ENCODE assay signal across 30 cellular contexts in genomic region chr19:43545276-43545675, GRCh38. TPM values are rescaled to one million over a fixed set of nuclear protein-coding genes. Genes with fewer than 3 reads are reported as not detected.
DNase-seq lines count a peak whose midpoint lies in the region; ATAC-seq and TF ChIP-seq lines count a peak whose summit lies in the region.
"Had no signal": no experiment of that assay in that cellular context is flagged by ENCODE, and none has a peak within 500 bp of the region (broad histone marks: within the 10 kb centered on the region; RNA-seq: fewer than 3 reads in every experiment).

No MANE protein-coding gene starts in this region.

- H3K27ac Mint-ChIP-seq in activated T-cell treated with anti-CD3 and anti-CD28 coated beads, Interleukin-2, amount 50 U/mL, for 24 hours = peak overlapping the region; percentile 48
- H3K27ac Mint-ChIP-seq in CD4-positive, CD25-positive, alpha-beta regulatory T cell = peak overlapping the region in 2 of 3 donors; percentile 80 to 82
- H3K27ac Mint-ChIP-seq in activated B cell treated with CpG ODN at 0.5 μM for 24 hours = peak overlapping the region; percentile 18
- peak overlapping the region in 8 of 10 donors; percentile 30 to 81 (median 62) for H3K27ac Mint-ChIP-seq in naive thymus-derived CD8-positive, alpha-beta T cell
- H3K27ac Mint-ChIP-seq: nephron had no signal

- CTCF ChIA-PET in activated B cell treated with CpG ODN at 0.5 μM for 24 hours (lab: Charles Lee) = no interaction called here

- H3K36me3 ChIP-seq in CD4-positive, CD25-positive, alpha-beta regulatory T cell (ENCODE audit: control insufficient read depth, insufficient read depth, low read length) = peaks cover 55% of the 10 kb centered on the region
- H3K36me3 ChIP-seq: uterus had no signal

- no peak overlapping the region for H3K27ac ChIP-seq in CD4-positive, CD25-positive, alpha-beta regulatory T cell (ENCODE audit: insufficient read depth, low read length, poor library complexity, severe bottlenecking)
- H3K27ac ChIP-seq: brain microvascular endothelial cell, epithelial cell of prostate, SJCRH30, stomach, thyroid gland, uterus, VCaP had no signal

- intact Hi-C loops in activated B cell treated with CpG ODN at 0.5 μM for 24 hours (cut with micrococcal nuclease) = no loop called here
- intact Hi-C loops in sciatic nerve (cut with DNase I) = no loop called here

- no peak overlapping the region for H3K4me3 ChIP-seq in CD4-positive, CD25-positive, alpha-beta regulatory T cell (ENCODE audit: low read depth, low read length)
- H3K4me3 ChIP-seq: SJCRH30, stomach, thyroid gland, uterus had no signal

- no peaks in the 10 kb centered on the region for H3K27me3 Mint-ChIP-seq in activated T-cell treated with anti-CD3 and anti-CD28 coated beads, Interleukin-2, amount 50 U/mL, for 24 hours
- no peaks in the 10 kb centered on the region for H3K27me3 Mint-ChIP-seq in activated T-cell treated with anti-CD3 and anti-CD28 coated beads, Interleukin-2, amount 50 U/mL, for 4 hours (ENCODE audit: low read depth)
- no peaks in the 10 kb centered on the region for H3K27me3 Mint-ChIP-seq in CD4-positive, CD25-positive, alpha-beta regulatory T cell
- H3K27me3 Mint-ChIP-seq in activated B cell treated with CpG ODN at 0.5 μM for 24 hours = no peaks in the 10 kb centered on the region
- H3K27me3 Mint-ChIP-seq in naive thymus-derived CD8-positive, alpha-beta T cell = no peaks in the 10 kb centered on the region
- H3K27me3 Mint-ChIP-seq: activated CD4-positive, alpha-beta T cell treated with anti-CD3 and anti-CD28 coated beads, Interleukin-2, amount 10 ng/mL, durations not matched to agents 7 days and 5 days had no signal

- no peaks in the 10 kb centered on the region for H3K9me3 Mint-ChIP-seq in activated T-cell treated with anti-CD3 and anti-CD28 coated beads, Interleukin-2, amount 50 U/mL, for 24 hours
- no peaks in the 10 kb centered on the region for H3K9me3 Mint-ChIP-seq in activated T-cell treated with anti-CD3 and anti-CD28 coated beads, Interleukin-2, amount 50 U/mL, for 4 hours
- H3K9me3 Mint-ChIP-seq in CD4-positive, CD25-positive, alpha-beta regulatory T cell = no peaks in the 10 kb centered on the region
- H3K9me3 Mint-ChIP-seq in activated B cell treated with CpG ODN at 0.5 μM for 24 hours = no peaks in the 10 kb centered on the region
- no peaks in the 10 kb centered on the region for H3K9me3 Mint-ChIP-seq in naive thymus-derived CD8-positive, alpha-beta T cell
- H3K9me3 Mint-ChIP-seq: activated CD4-positive, alpha-beta T cell treated with anti-CD3 and anti-CD28 coated beads, Interleukin-2, amount 10 ng/mL, durations not matched to agents 7 days and 5 days; immature natural killer cell; nephron had no signal

- POLR2A ChIA-PET in activated B cell treated with CpG ODN at 0.5 μM for 24 hours (lab: Charles Lee) = no interaction called here
- POLR2A ChIA-PET in naive thymus-derived CD8-positive, alpha-beta T cell (lab: Charles Lee) = interaction anchor here (0.5 to 0.6 kb wide), 2 partner anchors 16 to 74 kb away, joined by 3 to 7 read pairs; no protein-coding TSS in a partner anchor

- no peak for DNase-seq in activated T-cell treated with anti-CD3 and anti-CD28 coated beads, Interleukin-2, amount 50 U/mL, for 24 hours
- no peak for DNase-seq in activated T-cell treated with anti-CD3 and anti-CD28 coated beads, Interleukin-2, amount 50 U/mL, for 4 hours
- DNase-seq in CD4-positive, CD25-positive, alpha-beta regulatory T cell = no peak
- no peak for DNase-seq in activated B cell treated with CpG ODN at 0.5 μM for 24 hours
- no peak for DNase-seq in naive thymus-derived CD8-positive, alpha-beta T cell
- no peak for DNase-seq in sciatic nerve (ENCODE audit: low spot score)
- no peak for DNase-seq in stimulated activated CD4-positive, alpha-beta T cell treated with anti-CD3 and anti-CD28 coated beads, Interleukin-15, amount 100 ng/mL, for 24 hours
- DNase-seq: activated CD4-positive, alpha-beta T cell treated with anti-CD3 and anti-CD28 coated beads, Interleukin-2, amount 10 ng/mL, durations not matched to agents 7 days and 5 days; AML-193; brain microvascular endothelial cell; DMS 273 treated with DMSO at 0.1 percent for 48 hours; immature natural killer cell; Kasumi-1; left colon; mammary epithelial cell; MV-4-11; NCI-H1436 treated with DMSO at 0.1 percent for 48 hours; NCI-H446; SJCRH30; stomach; T1000; thyroid gland; uterus had no signal

- no peaks in the 10 kb centered on the region for H3K9me3 ChIP-seq in CD4-positive, CD25-positive, alpha-beta regulatory T cell (ENCODE audit: control insufficient read depth in 2 of 2, low read length in 2 of 2)
- H3K9me3 ChIP-seq: SJCRH30, stomach, thyroid gland, uterus had no signal

- TF ChIP-seq CTCF in activated B cell treated with CpG ODN at 0.5 μM for 24 hours (IDR thresholded peaks at IDR 0.05) = no peak

- no peaks in the 10 kb centered on the region for H3K4me1 ChIP-seq in CD4-positive, CD25-positive, alpha-beta regulatory T cell (ENCODE audit: control insufficient read depth, insufficient read depth, low read length, poor library complexity, severe bottlenecking)
- H3K4me1 ChIP-seq: SJCRH30, stomach, thyroid gland, uterus had no signal

- no peak overlapping the region for H3K4me3 Mint-ChIP-seq in activated T-cell treated with anti-CD3 and anti-CD28 coated beads, Interleukin-2, amount 50 U/mL, for 24 hours
- no peak overlapping the region for H3K4me3 Mint-ChIP-seq in activated T-cell treated with anti-CD3 and anti-CD28 coated beads, Interleukin-2, amount 50 U/mL, for 4 hours
- H3K4me3 Mint-ChIP-seq in CD4-positive, CD25-positive, alpha-beta regulatory T cell = no peak overlapping the region
- no peak overlapping the region for H3K4me3 Mint-ChIP-seq in activated B cell treated with CpG ODN at 0.5 μM for 24 hours
- H3K4me3 Mint-ChIP-seq in naive thymus-derived CD8-positive, alpha-beta T cell = no peak overlapping the region
- H3K4me3 Mint-ChIP-seq: activated CD4-positive, alpha-beta T cell treated with anti-CD3 and anti-CD28 coated beads, Interleukin-2, amount 10 ng/mL, durations not matched to agents 7 days and 5 days; immature natural killer cell; nephron had no signal

- H3K4me1 Mint-ChIP-seq in activated T-cell treated with anti-CD3 and anti-CD28 coated beads, Interleukin-2, amount 50 U/mL, for 24 hours (ENCODE audit: low read depth) = no peaks in the 10 kb centered on the region
- no peaks in the 10 kb centered on the region for H3K4me1 Mint-ChIP-seq in activated T-cell treated with anti-CD3 and anti-CD28 coated beads, Interleukin-2, amount 50 U/mL, for 4 hours (ENCODE audit: low read depth)
- no peaks in the 10 kb centered on the region for H3K4me1 Mint-ChIP-seq in CD4-positive, CD25-positive, alpha-beta regulatory T cell
- no peaks in the 10 kb centered on the region for H3K4me1 Mint-ChIP-seq in activated B cell treated with CpG ODN at 0.5 μM for 24 hours
- H3K4me1 Mint-ChIP-seq in naive thymus-derived CD8-positive, alpha-beta T cell = no peaks in the 10 kb centered on the region
- H3K4me1 Mint-ChIP-seq: activated CD4-positive, alpha-beta T cell treated with anti-CD3 and anti-CD28 coated beads, Interleukin-2, amount 10 ng/mL, durations not matched to agents 7 days and 5 days; immature natural killer cell; nephron had no signal

- ATAC-seq in activated T-cell treated with anti-CD3 and anti-CD28 coated beads, Interleukin-2, amount 50 U/mL, for 4 hours = no peak
- no peak for ATAC-seq in CD4-positive, CD25-positive, alpha-beta regulatory T cell (ENCODE audit: low read depth in 2 of 2)
- no peak for ATAC-seq in activated B cell treated with CpG ODN at 0.5 μM for 24 hours (ENCODE audit: low read depth)
- ATAC-seq in naive thymus-derived CD8-positive, alpha-beta T cell = no peak
- ATAC-seq in HG02798 (IDR thresholded peaks at IDR 0.05; ENCODE audit: poor library complexity, unreplicated experiment) = no peak
- no peak for ATAC-seq in sciatic nerve
- ATAC-seq: HCT116, HepG2, left colon had no signal

- peaks cover 81% of the 10 kb centered on the region for H3K36me3 Mint-ChIP-seq in activated T-cell treated with anti-CD3 and anti-CD28 coated beads, Interleukin-2, amount 50 U/mL, for 24 hours (ENCODE audit: low read depth)
- peaks cover 27% of the 10 kb centered on the region for H3K36me3 Mint-ChIP-seq in activated T-cell treated with anti-CD3 and anti-CD28 coated beads, Interleukin-2, amount 50 U/mL, for 4 hours (ENCODE audit: insufficient read depth)
- H3K36me3 Mint-ChIP-seq in CD4-positive, CD25-positive, alpha-beta regulatory T cell = peaks cover 35% of the 10 kb centered on the region
- H3K36me3 Mint-ChIP-seq in activated B cell treated with CpG ODN at 0.5 μM for 24 hours (ENCODE audit: low read depth) = peaks cover 63% of the 10 kb centered on the region
- peaks cover 0 to 66% (median 13%) of the 10 kb centered on the region in 3 donors for H3K36me3 Mint-ChIP-seq in naive thymus-derived CD8-positive, alpha-beta T cell

- H3K27me3 ChIP-seq in CD4-positive, CD25-positive, alpha-beta regulatory T cell (ENCODE audit: control insufficient read depth, insufficient read depth, low read length) = no peaks in the 10 kb centered on the region
- H3K27me3 ChIP-seq: brain microvascular endothelial cell, SJCRH30, stomach, thyroid gland, uterus had no signal

RNA-seq across cellular contexts. Expression of gene ZNF575, which starts 12.3 kb away (rescaled TPM):
- 1 to 10 TPM; 1.6 to 3.0 (median 2.0) TPM for total RNA-seq in activated T-cell treated with anti-CD3 and anti-CD28 coated beads, Interleukin-2, amount 50 U/mL, for 4 hours
- total RNA-seq in CD4-positive, CD25-positive, alpha-beta regulatory T cell = 3.3 TPM
- polyA plus RNA-seq in CD4-positive, CD25-positive, alpha-beta regulatory T cell = 1 to 10 TPM in 3 of 4 donors, under 1 TPM in 1; 0.83 to 1.6 (median 1.3) TPM
- 1.9 and 3.4 TPM in 2 replicates for total RNA-seq in activated B cell treated with CpG ODN at 0.5 μM for 24 hours
- total RNA-seq in naive thymus-derived CD8-positive, alpha-beta T cell = 1 to 10 TPM; 5.1 to 5.3 TPM
- 1 to 10 TPM; 1.7 to 4.1 (median 3.0) TPM for polyA plus RNA-seq in naive thymus-derived CD8-positive, alpha-beta T cell
- total RNA-seq in sciatic nerve = 5.3 TPM
- total RNA-seq: SJCRH30, skeletal muscle tissue had no signal

RNA-seq across cellular contexts. Expression of gene ETHE1, which starts 18.3 kb away (rescaled TPM):
- 10 to 100 TPM; 29.3 to 36.8 (median 33.7) TPM for total RNA-seq in activated T-cell treated with anti-CD3 and anti-CD28 coated beads, Interleukin-2, amount 50 U/mL, for 4 hours
- 22.8 TPM for total RNA-seq in CD4-positive, CD25-positive, alpha-beta regulatory T cell
- polyA plus RNA-seq in CD4-positive, CD25-positive, alpha-beta regulatory T cell = 10 to 100 TPM; 55.1 to 73.5 (median 64.4) TPM
- total RNA-seq in activated B cell treated with CpG ODN at 0.5 μM for 24 hours (16.3 and 16.7 TPM in 2 replicates), sciatic nerve (33.3 TPM)
- 10 to 100 TPM; 23.9 to 24.8 TPM for total RNA-seq in naive thymus-derived CD8-positive, alpha-beta T cell
- polyA plus RNA-seq in naive thymus-derived CD8-positive, alpha-beta T cell = 10 to 100 TPM; 62.0 to 78.7 (median 64.5) TPM

RNA-seq across cellular contexts. Expression of gene XRCC1, which starts 30.1 kb away (rescaled TPM):
- total RNA-seq in activated T-cell treated with anti-CD3 and anti-CD28 coated beads, Interleukin-2, amount 50 U/mL, for 4 hours = 10 to 100 TPM; 21.0 to 24.2 (median 23.1) TPM
- total RNA-seq in CD4-positive, CD25-positive, alpha-beta regulatory T cell = 35.4 TPM
- polyA plus RNA-seq in CD4-positive, CD25-positive, alpha-beta regulatory T cell = 10 to 100 TPM; 19.8 to 26.9 (median 24.3) TPM
- 31.9 and 34.5 TPM in 2 replicates for total RNA-seq in activated B cell treated with CpG ODN at 0.5 μM for 24 hours
- total RNA-seq in naive thymus-derived CD8-positive, alpha-beta T cell = 10 to 100 TPM; 38.2 to 39.0 TPM
- 10 to 100 TPM; 16.8 to 34.6 (median 33.7) TPM for polyA plus RNA-seq in naive thymus-derived CD8-positive, alpha-beta T cell
- 24.8 TPM for total RNA-seq in sciatic nerve

RNA-seq across cellular contexts. Expression of gene PINLYP, which starts 30.3 kb away (rescaled TPM):
- 1 to 10 TPM; 1.3 to 2.5 (median 2.2) TPM for total RNA-seq in activated T-cell treated with anti-CD3 and anti-CD28 coated beads, Interleukin-2, amount 50 U/mL, for 4 hours
- not detected for total RNA-seq in CD4-positive, CD25-positive, alpha-beta regulatory T cell
- 1 to 10 TPM in 1 of 4 donors, under 1 TPM in 3; 0.42 to 1.3 (median 0.65) TPM for polyA plus RNA-seq in CD4-positive, CD25-positive, alpha-beta regulatory T cell
- total RNA-seq in activated B cell treated with CpG ODN at 0.5 μM for 24 hours (1.9 and 2.1 TPM in 2 replicates), sciatic nerve (8.0 TPM)
- 1 to 10 TPM; 2.5 to 2.7 TPM for total RNA-seq in naive thymus-derived CD8-positive, alpha-beta T cell
- polyA plus RNA-seq in naive thymus-derived CD8-positive, alpha-beta T cell = 1 to 10 TPM in 2 of 3 donors, under 1 TPM in 1; 0.68 to 2.3 (median 1.7) TPM

RNA-seq across cellular contexts. Expression of gene PHLDB3, which starts 40.7 kb away (rescaled TPM):
- total RNA-seq in activated T-cell treated with anti-CD3 and anti-CD28 coated beads, Interleukin-2, amount 50 U/mL, for 4 hours = 10 to 100 TPM; 17.0 to 33.7 (median 26.2) TPM
- 64.1 TPM for total RNA-seq in CD4-positive, CD25-positive, alpha-beta regulatory T cell
- 1 to 10 TPM; 1.5 to 4.4 (median 3.6) TPM for polyA plus RNA-seq in CD4-positive, CD25-positive, alpha-beta regulatory T cell
- total RNA-seq in activated B cell treated with CpG ODN at 0.5 μM for 24 hours (32.2 and 34.5 TPM in 2 replicates), sciatic nerve (12.7 TPM)
- total RNA-seq in naive thymus-derived CD8-positive, alpha-beta T cell = 10 to 100 TPM; 46.0 to 48.6 TPM
- 1 to 10 TPM; 3.5 to 7.2 (median 4.5) TPM for polyA plus RNA-seq in naive thymus-derived CD8-positive, alpha-beta T cell

Comparison
In these comparisons a context has a peak if more than half of its experiments do, and no peak if none do; other contexts are left out.
1. H3K27ac Mint-ChIP-seq: peak in every context shown above with its lines; median percentile 81 in CD4-positive, CD25-positive, alpha-beta regulatory T cell; 62 in naive thymus-derived CD8-positive, alpha-beta T cell; 48 in activated T-cell treated with anti-CD3 and anti-CD28 coated beads, Interleukin-2, amount 50 U/mL, for 24 hours; 18 in activated B cell treated with CpG ODN at 0.5 μM for 24 hours.